ENCODE assay signal across 1 cellular context in the genomic region with DNA sequence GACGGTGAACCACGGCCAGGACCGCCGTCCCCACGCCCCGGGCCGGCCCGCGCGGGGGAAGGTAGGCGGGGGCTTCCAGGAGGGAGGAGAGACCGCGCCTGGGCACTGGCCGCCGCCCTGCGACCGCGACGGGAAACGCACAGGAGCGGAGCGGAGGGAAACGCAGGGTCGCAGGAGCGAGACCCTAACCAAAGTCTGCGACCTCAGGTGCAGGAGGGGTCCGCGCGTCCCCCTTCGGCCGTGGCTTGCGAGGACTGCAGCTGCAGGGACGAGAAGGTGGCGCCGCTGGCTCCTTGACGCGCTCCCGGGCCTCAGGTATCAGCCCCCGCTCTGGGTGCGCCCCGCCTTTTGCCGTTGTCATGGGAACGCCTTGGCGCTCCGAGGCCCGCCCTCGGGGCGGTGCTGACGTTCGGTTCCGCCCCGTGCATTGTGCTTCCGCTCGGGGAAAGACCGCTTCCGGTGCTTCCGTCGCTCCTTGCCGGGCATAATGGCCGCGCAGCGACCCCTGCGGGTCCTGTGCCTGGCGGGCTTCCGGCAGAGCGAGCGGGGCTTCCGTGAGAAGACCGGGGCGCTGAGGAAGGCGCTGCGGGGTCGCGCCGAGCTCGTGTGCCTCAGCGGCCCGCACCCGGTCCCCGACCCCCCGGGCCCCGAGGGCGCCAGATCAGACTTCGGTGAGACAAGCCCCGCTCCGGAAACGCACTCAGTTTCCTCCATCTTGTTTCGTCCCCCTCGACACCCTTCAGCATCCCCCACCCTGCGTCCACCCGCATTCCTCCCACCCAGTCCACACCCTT.
TF ChIP-seq lines count a peak whose summit lies in the region.

A gene (plus strand): TSS at position 462 of the 794 bp plus-strand sequence. CDS start 26 bp downstream, at position 488.

TF ChIP-seq in HCT116, 20 proteins besides CTCF, POLR2A, EP300 and RAD21 (continued from another document):
- peak; percentile 50; the same call in 1 of the 2 replicates for TF ChIP-seq SIN3A (IDR thresholded peaks at IDR 0.05; ENCODE audit: low read depth)
- TF ChIP-seq, protein P1, sequence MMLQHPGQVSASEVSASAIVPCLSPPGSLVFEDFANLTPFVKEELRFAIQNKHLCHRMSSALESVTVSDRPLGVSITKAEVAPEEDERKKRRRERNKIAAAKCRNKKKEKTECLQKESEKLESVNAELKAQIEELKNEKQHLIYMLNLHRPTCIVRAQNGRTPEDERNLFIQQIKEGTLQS (IDR thresholded peaks at IDR 0.05): no peak
- TF ChIP-seq ZNF274 (IDR thresholded peaks at IDR 0.05; ENCODE audit: low read depth, low read length): no peak
- TF ChIP-seq POLR2AphosphoS5 (IDR thresholded peaks at IDR 0.05; ENCODE audit: low read depth, low read length): peak; percentile 90
- peak; percentile 84 for TF ChIP-seq EGR1 (IDR thresholded peaks at IDR 0.05; ENCODE audit: low read depth)
